Comparison of ENCODE assay signal across 9 cellular contexts in the genomic region with DNA sequence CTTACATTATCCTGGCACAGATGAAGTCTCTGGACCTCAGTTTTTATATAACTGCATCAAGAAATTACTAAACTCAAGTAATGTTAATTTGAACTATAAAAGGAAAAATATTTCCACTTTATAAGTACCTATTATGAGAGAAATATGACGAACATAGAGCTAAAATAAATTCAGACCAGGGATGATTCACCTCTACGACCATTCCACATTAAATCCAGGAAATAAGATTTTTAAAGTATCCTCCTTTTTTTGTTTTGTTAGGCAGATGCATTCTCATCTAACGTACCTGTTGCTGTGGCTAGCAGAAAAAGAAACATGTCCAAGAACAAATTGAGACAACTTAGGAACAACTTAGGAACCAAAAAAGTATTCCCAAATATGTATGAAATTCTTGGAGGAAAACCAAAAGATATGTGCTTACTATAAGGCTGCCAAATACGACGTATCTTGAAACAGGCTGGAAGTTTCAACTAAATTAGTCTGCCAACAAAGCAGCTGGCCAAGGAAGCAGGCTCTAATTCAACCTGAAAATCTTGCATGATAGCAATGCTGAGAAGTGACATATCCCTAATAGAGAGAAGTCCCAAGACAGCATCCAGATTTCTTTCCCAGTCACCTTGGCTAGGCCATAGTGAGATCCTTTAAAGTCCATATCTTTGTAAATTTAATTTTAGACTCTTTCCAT. TPM values are rescaled to one million over a fixed set of nuclear protein-coding genes. Genes with fewer than 3 reads are reported as not detected.
A peak's percentile ranks its signal among the peaks of the same experiment; 100 is the strongest.
DNase-seq lines count a peak whose midpoint lies in the region; ATAC-seq, FAIRE-seq and TF ChIP-seq lines count a peak whose summit lies in the region.
"Had no signal": no experiment of that assay in that cellular context is flagged by ENCODE, and none has a peak within 500 bp of the region (broad histone marks: within the 10 kb centered on the region; RNA-seq: fewer than 3 reads in every experiment).

No MANE protein-coding gene starts in this region.

- TF ChIP-seq CTCF in hepatocyte (IDR thresholded peaks at IDR 0.05; ENCODE audit: poor library complexity) (no peak), tibial artery (IDR thresholded peaks at IDR 0.05) (no peak), nephron progenitor cell (IDR thresholded peaks at IDR 0.05) (no peak), vagina (IDR thresholded peaks at IDR 0.05) (no peak)

- no peaks in the 10 kb centered on the region for H3K27me3 ChIP-seq in hepatocyte
- no peaks in the 10 kb centered on the region for H3K27me3 ChIP-seq in tibial artery
- H3K27me3 ChIP-seq in vagina, result no peaks in the 10 kb centered on the region

- H3K27ac ChIP-seq in hepatocyte (peak overlapping the region; percentile 68), tibial artery (peak overlapping the region; percentile 52 to 65), vagina (no peak overlapping the region)

- no peaks in the 10 kb centered on the region for H3K27me3 Mint-ChIP-seq in activated T-cell treated with anti-CD3 and anti-CD28 coated beads, Interleukin-2, amount 50 U/mL, for 72 hours (ENCODE audit: low read depth)
- no peaks in the 10 kb centered on the region for H3K27me3 Mint-ChIP-seq in nephron progenitor cell (ENCODE audit: low read depth, poor library complexity)

- H3K36me3 ChIP-seq in hepatocyte (replicated peaks; ENCODE audit: insufficient read depth, low read depth), result peaks cover 3% of the 10 kb centered on the region
- peaks cover 18 to 27% (median 21%) of the 10 kb centered on the region in 3 donors for H3K36me3 ChIP-seq in tibial artery
- H3K36me3 ChIP-seq in vagina, result peaks cover 0 to 24% of the 10 kb centered on the region in 2 donors

- H2AFZ ChIP-seq in hepatocyte, result no peak overlapping the region

- H3K27ac Mint-ChIP-seq in activated T-cell treated with anti-CD3 and anti-CD28 coated beads, Interleukin-2, amount 50 U/mL, for 72 hours, result peak overlapping the region; percentile 77
- no peak overlapping the region for H3K27ac Mint-ChIP-seq in nephron progenitor cell

- intact Hi-C loops in tibial artery (cut with DNase I; ENCODE audit: low total_unique reads) (no loop called here), vagina (cut with DNase I) (no loop called here)

- peaks cover 30% of the 10 kb centered on the region for H4K20me1 ChIP-seq in hepatocyte (ENCODE audit: insufficient read depth, poor library complexity, severe bottlenecking)

- peaks cover 85% of the 10 kb centered on the region for H3K79me2 ChIP-seq in hepatocyte

- H3K9me3 ChIP-seq in hepatocyte (ENCODE audit: low read depth) (no peaks in the 10 kb centered on the region), tibial artery (no peaks in the 10 kb centered on the region), vagina (no peaks in the 10 kb centered on the region)

- H3K4me2 ChIP-seq in hepatocyte, result peak overlapping the region; percentile 14

- no peaks in the 10 kb centered on the region for H3K9me2 ChIP-seq in hepatocyte (replicated peaks; ENCODE audit: insufficient read depth)

- 81% methylated on average over 5 of the region's 5 CpGs for WGBS in hepatocyte (ENCODE audit: low lambda C conversion rate, missing lambda C conversion rate)

- H3K4me1 ChIP-seq in hepatocyte (ENCODE audit: insufficient read depth) (peaks cover 6% of the 10 kb centered on the region), tibial artery (peaks cover 0 to 24% (median 18%) of the 10 kb centered on the region in 4 donors), vagina (peaks cover 24% of the 10 kb centered on the region)

- no peak for FAIRE-seq in H54 (lab: Jason Lieb, UNC)

- peaks cover 65% of the 10 kb centered on the region for H3K4me1 Mint-ChIP-seq in activated T-cell treated with anti-CD3 and anti-CD28 coated beads, Interleukin-2, amount 50 U/mL, for 72 hours (ENCODE audit: low read depth)
- no peaks in the 10 kb centered on the region for H3K4me1 Mint-ChIP-seq in nephron progenitor cell

- no peak for DNase-seq in activated T-cell treated with anti-CD3 and anti-CD28 coated beads, Interleukin-2, amount 50 U/mL, for 72 hours
- no peak for DNase-seq in activated T-cell treated with anti-CD3 and anti-CD28 coated beads, Interleukin-2, amount 50 U/mL, for 1 hour
- DNase-seq in astrocyte of the hippocampus (ENCODE audit: low read depth, low spot score), result peak; percentile 27
- DNase-seq in hepatocyte (ENCODE audit: low spot score), result no peak
- DNase-seq in tibial artery, result no peak
- no peak for DNase-seq in nephron progenitor cell
- no peak for DNase-seq in vagina (ENCODE audit: extremely low spot score in 2 of 2)
- no peak for DNase-seq in H54 (ENCODE audit: insufficient read length, low spot score)
- DNase-seq: hypothalamus had no signal

- ATAC-seq in activated T-cell treated with anti-CD3 and anti-CD28 coated beads, Interleukin-2, amount 50 U/mL, for 72 hours (replicated peaks in 1 of 2), result no peak

- TF ChIP-seq POLR2A in vagina (IDR thresholded peaks at IDR 0.05) (no peak), H54 (IDR thresholded peaks at IDR 0.05; ENCODE audit: low read depth, low read length) (no peak)

- peak overlapping the region; percentile 72 to 82 for H3K4me3 Mint-ChIP-seq in activated T-cell treated with anti-CD3 and anti-CD28 coated beads, Interleukin-2, amount 50 U/mL, for 72 hours
- no peak overlapping the region for H3K4me3 Mint-ChIP-seq in nephron progenitor cell

- H3K4me3 ChIP-seq in hepatocyte (no peak overlapping the region), tibial artery (peak overlapping the region; percentile 2 to 4), vagina (no peak overlapping the region)

- H3K9me3 Mint-ChIP-seq in activated T-cell treated with anti-CD3 and anti-CD28 coated beads, Interleukin-2, amount 50 U/mL, for 72 hours, result no peaks in the 10 kb centered on the region
- H3K9me3 Mint-ChIP-seq in nephron progenitor cell, result peaks cover 4% of the 10 kb centered on the region

- peaks cover 11 to 17% of the 10 kb centered on the region in 2 donors for H3K36me3 Mint-ChIP-seq in activated T-cell treated with anti-CD3 and anti-CD28 coated beads, Interleukin-2, amount 50 U/mL, for 72 hours (ENCODE audit: insufficient read depth in 2 of 2)
- H3K36me3 Mint-ChIP-seq in nephron progenitor cell (ENCODE audit: low read depth), result peaks cover 28% of the 10 kb centered on the region

RNA-seq across cellular contexts. Expression of a gene that starts 15.7 kb away (rescaled TPM):
- 10 to 100 TPM; 23.1 to 25.3 TPM for total RNA-seq in activated T-cell treated with anti-CD3 and anti-CD28 coated beads, Interleukin-2, amount 50 U/mL, for 72 hours
- total RNA-seq in hepatocyte, result 23.8 and 24.1 TPM in 2 replicates
- polyA plus RNA-seq in hepatocyte, result 9.0 and 10.9 TPM in 2 replicates
- total RNA-seq in vagina, result 23.8 TPM

RNA-seq across cellular contexts. Expression of a gene that starts 18.9 kb away (rescaled TPM):
- 1 to 10 TPM; 1.0 to 3.1 TPM for total RNA-seq in activated T-cell treated with anti-CD3 and anti-CD28 coated beads, Interleukin-2, amount 50 U/mL, for 72 hours
- total RNA-seq in hepatocyte (1.8 TPM in 1 of 2 replicates, not detected in the other), vagina (not detected)
- polyA plus RNA-seq in hepatocyte, result 2.0 and 3.2 TPM in 2 replicates

RNA-seq across cellular contexts. Expression of a gene that starts 29.9 kb away (rescaled TPM):
- total RNA-seq in activated T-cell treated with anti-CD3 and anti-CD28 coated beads, Interleukin-2, amount 50 U/mL, for 72 hours, result 10 to 100 TPM; 17.5 to 24.3 TPM
- total RNA-seq in hepatocyte, result 26.0 and 33.0 TPM in 2 replicates
- 11.5 and 11.8 TPM in 2 replicates for polyA plus RNA-seq in hepatocyte
- 21.4 TPM for total RNA-seq in vagina

Comparison
In these comparisons a context has a peak if more than half of its experiments do, and no peak if none do; other contexts are left out.
1. H3K4me3 ChIP-seq: peak in tibial artery (2 of 2); none in hepatocyte (single experiment) and vagina (0 of 2).